ENCODE assay signal across 10 cellular contexts in genomic region chr1:16174886-16175598, GRCh38. TPM values are rescaled to one million over a fixed set of nuclear protein-coding genes. Genes with fewer than 3 reads are reported as not detected.
DNase-seq lines count a peak whose midpoint lies in the region; ATAC-seq and TF ChIP-seq lines count a peak whose summit lies in the region.
"Had no signal": no experiment of that assay in that cellular context is flagged by ENCODE, and none has a peak within 500 bp of the region (broad histone marks: within the 10 kb centered on the region; RNA-seq: fewer than 3 reads in every experiment).

No MANE protein-coding gene starts in this region.

- ATAC-seq in GM19397 (IDR thresholded peaks at IDR 0.05; ENCODE audit: unreplicated experiment) (no peak), left lobe of liver (no peak)

- TF ChIP-seq RAD21 in Ishikawa (IDR thresholded peaks at IDR 0.05; ENCODE audit: low read depth) = no peak

- H3K27ac ChIP-seq in mesenchymal stem cell (ENCODE audit: low read length, poor library complexity, severe bottlenecking) = peak overlapping the region; percentile 91
- H3K27ac ChIP-seq in subcutaneous abdominal adipose tissue (ENCODE audit: low read depth, low read length) = peak overlapping the region; percentile 87

- H3K9me3 ChIP-seq in mesenchymal stem cell (ENCODE audit: control insufficient read depth, low read length) (no peaks in the 10 kb centered on the region), subcutaneous abdominal adipose tissue (ENCODE audit: control insufficient read depth in 5 of 5, low read length in 5 of 5) (no peaks in the 10 kb centered on the region)

- H2BK15ac ChIP-seq in mesenchymal stem cell (ENCODE audit: low read depth, poor library complexity, severe bottlenecking) = peak overlapping the region; percentile 98

- peak overlapping the region; percentile 88 to 94 for H3K4ac ChIP-seq in mesenchymal stem cell (ENCODE audit: low read depth in 1 of 2, low read length in 2 of 2)

- peak overlapping the region; percentile 98 for H3K27ac Mint-ChIP-seq in chondrocyte (ENCODE audit: unreplicated experiment)
- no peak overlapping the region for H3K27ac Mint-ChIP-seq in nephron progenitor cell
- H3K27ac Mint-ChIP-seq: activated B cell treated with CpG ODN at 0.5 μM for 24 hours had no signal

- peak overlapping the region; percentile 91 for H2BK5ac ChIP-seq in mesenchymal stem cell (ENCODE audit: low read depth, low read length, poor library complexity, severe bottlenecking)

- H3K4me3 ChIP-seq in mesenchymal stem cell (ENCODE audit: insufficient read depth in 1 of 2, low read depth in 1 of 2, low read length in 2 of 2) (no peak overlapping the region), subcutaneous abdominal adipose tissue (ENCODE audit: low read depth in 1 of 5, low read length in 5 of 5) (no peak overlapping the region)

- peak overlapping the region; percentile 82 for H2AK5ac ChIP-seq in mesenchymal stem cell (ENCODE audit: low read length, severe bottlenecking)

- no peak overlapping the region for H3K23ac ChIP-seq in mesenchymal stem cell (ENCODE audit: low read length in 2 of 2)

- H3K4me2 ChIP-seq in mesenchymal stem cell (ENCODE audit: low read length, poor library complexity, severe bottlenecking) = no peak overlapping the region

- WGBS in mesenchymal stem cell = 90% methylated on average over 20 of the region's 22 CpGs

- peak overlapping the region; percentile 60 to 99 for H2BK12ac ChIP-seq in mesenchymal stem cell (ENCODE audit: low read length in 2 of 2)

- peaks cover 2% of the 10 kb centered on the region for H3K79me1 ChIP-seq in mesenchymal stem cell (replicated peaks; ENCODE audit: low read length, poor library complexity, severe bottlenecking)

- H3K36me3 Mint-ChIP-seq in chondrocyte (ENCODE audit: low read depth) = no peaks in the 10 kb centered on the region
- no peaks in the 10 kb centered on the region for H3K36me3 Mint-ChIP-seq in nephron progenitor cell (ENCODE audit: low read depth)

- H3K27me3 Mint-ChIP-seq in chondrocyte (ENCODE audit: low read depth) = no peaks in the 10 kb centered on the region
- H3K27me3 Mint-ChIP-seq in nephron progenitor cell (ENCODE audit: low read depth, poor library complexity) = no peaks in the 10 kb centered on the region

- peak overlapping the region; percentile 91 to 93 for H3K18ac ChIP-seq in mesenchymal stem cell (ENCODE audit: low read depth in 1 of 2, low read length in 2 of 2)

- DNase-seq in chondrocyte (ENCODE audit: low spot score) = no peak
- DNase-seq in mesenchymal stem cell = no peak
- DNase-seq in nephron progenitor cell = no peak
- no peak for DNase-seq in left lobe of liver (ENCODE audit: low spot score)
- no peak for DNase-seq in CD1c-positive myeloid dendritic cell (ENCODE audit: extremely low spot score)
- DNase-seq: activated B cell treated with CpG ODN at 0.5 μM for 24 hours, NCI-H187 had no signal

- H3K4me1 ChIP-seq in mesenchymal stem cell (ENCODE audit: control insufficient read depth, insufficient read depth, low read depth, low read length) (peaks cover 57% of the 10 kb centered on the region), subcutaneous abdominal adipose tissue (ENCODE audit: control insufficient read depth in 5 of 5, insufficient read depth in 5 of 5, low read length in 5 of 5) (peaks cover 0 to 53% (median 39%) of the 10 kb centered on the region in 5 donors)

- H3K4me3 Mint-ChIP-seq in chondrocyte (ENCODE audit: unreplicated experiment) = no peak overlapping the region
- no peak overlapping the region for H3K4me3 Mint-ChIP-seq in nephron progenitor cell
- H3K4me3 Mint-ChIP-seq: activated B cell treated with CpG ODN at 0.5 μM for 24 hours had no signal

- peak overlapping the region; percentile 95 for H2BK120ac ChIP-seq in mesenchymal stem cell (ENCODE audit: low read depth, low read length)

- H3K36me3 ChIP-seq in mesenchymal stem cell (ENCODE audit: control insufficient read depth in 1 of 2, insufficient read depth in 2 of 2, low read depth in 1 of 2, low read length in 2 of 2) = no peaks in the 10 kb centered on the region
- H3K36me3 ChIP-seq in subcutaneous abdominal adipose tissue (ENCODE audit: control insufficient read depth in 5 of 5, insufficient read depth in 5 of 5, low read length in 5 of 5) = no peaks in the 10 kb centered on the region

- H3K9ac ChIP-seq in mesenchymal stem cell (ENCODE audit: low read length) = peak overlapping the region; percentile 45
- H3K9ac ChIP-seq in subcutaneous abdominal adipose tissue (ENCODE audit: low read length in 5 of 5) = peak overlapping the region in 1 of 5 donors; percentile 31

- H3K4me1 Mint-ChIP-seq in chondrocyte (ENCODE audit: low read depth) (peaks cover 70% of the 10 kb centered on the region), nephron progenitor cell (peaks cover 48% of the 10 kb centered on the region)
- H3K4me1 Mint-ChIP-seq: activated B cell treated with CpG ODN at 0.5 μM for 24 hours had no signal

- H4K91ac ChIP-seq in mesenchymal stem cell (ENCODE audit: low read length) = peak overlapping the region; percentile 96

- TF ChIP-seq CTCF in chondrocyte (IDR thresholded peaks at IDR 0.05) (no peak), nephron progenitor cell (IDR thresholded peaks at IDR 0.05) (no peak)

- H3K27me3 ChIP-seq in mesenchymal stem cell (ENCODE audit: control insufficient read depth in 1 of 2, insufficient read depth in 1 of 2, low read length in 2 of 2) (no peaks in the 10 kb centered on the region), subcutaneous abdominal adipose tissue (ENCODE audit: control insufficient read depth in 5 of 5, insufficient read depth in 4 of 5, low read length in 5 of 5) (no peaks in the 10 kb centered on the region)

- H3K9me3 Mint-ChIP-seq in chondrocyte (ENCODE audit: low read depth) (no peaks in the 10 kb centered on the region), nephron progenitor cell (peaks cover 3% of the 10 kb centered on the region)
- H3K9me3 Mint-ChIP-seq: activated B cell treated with CpG ODN at 0.5 μM for 24 hours had no signal

- no peak overlapping the region for H3K14ac ChIP-seq in mesenchymal stem cell (ENCODE audit: low read length in 2 of 2)

- no peak for TF ChIP-seq EP300 in Ishikawa (IDR thresholded peaks at IDR 0.05; ENCODE audit: borderline replicate concordance)

- H4K8ac ChIP-seq in mesenchymal stem cell (ENCODE audit: low read length) = peak overlapping the region; percentile 63

- H2AFZ ChIP-seq in mesenchymal stem cell (ENCODE audit: low read depth, low read length) = no peak overlapping the region

TF ChIP-seq in Ishikawa, 13 proteins besides CTCF, POLR2A, EP300 and RAD21:
- TF ChIP-seq ZBTB7A (IDR thresholded peaks at IDR 0.05; ENCODE audit: low read depth) (peak; percentile 43; the same call in 1 of the 2 replicates), TEAD4 (IDR thresholded peaks at IDR 0.05) (no peak)

RNA-seq across cellular contexts. Expression of gene EPHA2, which starts 19.2 kb away (rescaled TPM):
- 38.5 to 47.4 TPM (median 40.0 TPM) in 3 replicates for total RNA-seq in chondrocyte
- 31.9 TPM for polyA plus RNA-seq in mesenchymal stem cell (2013, experiment 1 of 2)
- polyA plus RNA-seq in mesenchymal stem cell (2013, experiment 2 of 2) = 31.0 TPM
- total RNA-seq in left lobe of liver = 6.5 TPM
- total RNA-seq: activated B cell treated with CpG ODN at 0.5 μM for 24 hours had no signal

RNA-seq across cellular contexts. Expression of gene ARHGEF19, which starts 37.4 kb away (rescaled TPM):
- total RNA-seq in chondrocyte (14.4 to 17.7 TPM (median 16.1 TPM) in 3 replicates), left lobe of liver (1.9 TPM)
- polyA plus RNA-seq in mesenchymal stem cell (2013, experiment 1 of 2) = 4.5 TPM
- polyA plus RNA-seq in mesenchymal stem cell (2013, experiment 2 of 2) = 4.5 TPM
